In genomic region chr18:8142131-8142711, GRCh38 we compare ENCODE assay signal across 20 cellular contexts.
A peak's percentile ranks its signal among the peaks of the same experiment; 100 is the strongest.
DNase-seq lines count a peak whose midpoint lies in the region; ATAC-seq and TF ChIP-seq lines count a peak whose summit lies in the region.
"Had no signal": no experiment of that assay in that cellular context is flagged by ENCODE, and none has a peak within 500 bp of the region (broad histone marks: within the 10 kb centered on the region; RNA-seq: fewer than 3 reads in every experiment).

No MANE protein-coding gene starts in this region.

- 50 to 61% methylated on average over 8 of the region's 8 CpGs for WGBS in heart right ventricle, 2 donors

- intact Hi-C loops in heart right ventricle (cut with DNase I): loop anchor here in 3 of 10 donors (10.0 kb wide), 4 partner anchors 57 to 577 kb away; partner anchors contain the start of gene PTPRM (in 1 of the 3)
- intact Hi-C loops in left ventricle myocardium superior (cut with micrococcal nuclease): no loop called here
- intact Hi-C loops in uterus (cut with DNase I; ENCODE audit: low total_unique reads): no loop called here

- TF ChIP-seq CTCF in heart right ventricle (IDR thresholded peaks at IDR 0.05): no peak
- TF ChIP-seq CTCF in brain microvascular endothelial cell (IDR thresholded peaks at IDR 0.05; ENCODE audit: low read depth, low read length, missing control alignments): no peak
- TF ChIP-seq CTCF in uterus (IDR thresholded peaks at IDR 0.05): no peak

- H3K4me1 ChIP-seq in heart right ventricle (peaks cover 17 to 62% (median 55%) of the 10 kb centered on the region in 9 donors), uterus (no peaks in the 10 kb centered on the region)
- H3K4me1 ChIP-seq: pancreas, upper lobe of right lung had no signal

- DNase-seq in heart right ventricle: peak in 1 of 2 donors; percentile 21
- no peak for DNase-seq in left ventricle myocardium superior
- DNase-seq in brain microvascular endothelial cell: peak; percentile 75
- peak; percentile 82 for DNase-seq in iris pigment epithelial cell (ENCODE audit: low read depth)
- DNase-seq in uterus: no peak
- no peak for DNase-seq in NK-92 (lab: John Stamatoyannopoulos, UW; ENCODE audit: unreplicated experiment)
- no peak for DNase-seq in NCI-H345 (lab: John Stamatoyannopoulos, UW)
- DNase-seq: activated CD4-positive, CD25-positive, alpha-beta regulatory T cell; CD4-positive, CD25-positive, alpha-beta regulatory T cell; cortex of kidney; DMS53; erythroblast; hypothalamus; left colon; NCI-H748 treated with DMSO at 0.1 percent for 48 hours; pancreas; stimulated activated naive CD4-positive, alpha-beta T cell; upper lobe of right lung had no signal

- in situ Hi-C loops in brain microvascular endothelial cell (cut with HindIII; ENCODE audit: low pct_ligation_motif_present, low sequenced_read_pairs): no loop called here

- H3K9me3 ChIP-seq in heart right ventricle: peaks cover 0 to 19% (median 0%) of the 10 kb centered on the region in 11 donors
- H3K9me3 ChIP-seq in uterus: no peaks in the 10 kb centered on the region
- H3K9me3 ChIP-seq: A549, pancreas, upper lobe of right lung had no signal

- H3K27me3 ChIP-seq in heart right ventricle (no peaks in the 10 kb centered on the region), brain microvascular endothelial cell (replicated peaks) (no peaks in the 10 kb centered on the region), uterus (no peaks in the 10 kb centered on the region)
- H3K27me3 ChIP-seq: pancreas, upper lobe of right lung had no signal

- H3K27ac ChIP-seq in heart right ventricle: peak overlapping the region; percentile 46 to 86 (median 67)
- peak overlapping the region; percentile 72 for H3K27ac ChIP-seq in brain microvascular endothelial cell
- H3K27ac ChIP-seq in uterus: peak overlapping the region; percentile 5 to 40
- H3K27ac ChIP-seq: pancreas, upper lobe of right lung had no signal

- H3K4me3 ChIP-seq in heart right ventricle (no peak overlapping the region), brain microvascular endothelial cell (ENCODE audit: low read depth, low read length) (no peak overlapping the region), uterus (no peak overlapping the region)
- H3K4me3 ChIP-seq: A549, pancreas, upper lobe of right lung had no signal

- H3K36me3 ChIP-seq in heart right ventricle (peaks cover 0 to 31% (median 6%) of the 10 kb centered on the region in 9 donors), brain microvascular endothelial cell (replicated peaks) (no peaks in the 10 kb centered on the region), uterus (no peaks in the 10 kb centered on the region)
- H3K36me3 ChIP-seq: pancreas had no signal

- no peak for TF ChIP-seq POLR2A in uterus (IDR thresholded peaks at IDR 0.05)

- ATAC-seq in heart right ventricle (peak in 3 of 8 donors; percentile 50 to 62 (median 57)), left ventricle myocardium superior (no peak), GM18511 (IDR thresholded peaks at IDR 0.05; ENCODE audit: unreplicated experiment) (no peak)
- ATAC-seq: A549, left colon, pancreas, upper lobe of right lung had no signal

Comparison
In these comparisons a context has a peak if more than half of its experiments do, and no peak if none do; other contexts are left out.
1. DNase-seq: peak in brain microvascular endothelial cell (single experiment) and iris pigment epithelial cell (single experiment); none in left ventricle myocardium superior (single experiment), uterus (0 of 2), NK-92 (single experiment) and NCI-H345 (single experiment).
2. Peak in every context shown above with its lines, with median percentiles within 50 percentile points of each other: H3K27ac ChIP-seq.